In the genomic region with DNA sequence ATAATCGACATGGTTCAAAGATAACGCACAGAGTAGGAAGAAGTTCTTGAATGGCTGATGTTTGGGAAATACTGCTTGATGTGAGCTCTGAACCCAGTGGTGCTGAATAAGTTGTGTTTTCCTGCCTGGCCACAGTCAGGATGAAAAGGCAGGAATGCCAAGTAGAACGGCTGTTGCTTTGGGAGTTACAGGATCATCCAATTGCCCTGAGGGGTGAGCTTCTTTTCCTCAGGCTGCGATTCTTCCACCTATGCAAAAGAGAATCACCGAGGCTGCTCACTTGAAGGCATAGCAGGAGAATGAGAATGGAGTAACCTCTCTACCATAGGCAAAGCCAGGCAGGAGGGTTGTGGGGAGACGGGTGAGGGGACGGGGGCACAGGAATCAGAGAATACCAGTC, we compare ENCODE assay signal across 19 cellular contexts. TPM values are rescaled to one million over a fixed set of nuclear protein-coding genes. Genes with fewer than 3 reads are reported as not detected.
DNase-seq lines count a peak whose midpoint lies in the region; ATAC-seq, FAIRE-seq and TF ChIP-seq lines count a peak whose summit lies in the region.
"Had no signal": no experiment of that assay in that cellular context is flagged by ENCODE, and none has a peak within 500 bp of the region (broad histone marks: within the 10 kb centered on the region; RNA-seq: fewer than 3 reads in every experiment).

No MANE protein-coding gene starts in this region.

- peak overlapping the region; percentile 90 for H3K18ac ChIP-seq in H1 (ENCODE audit: extremely low read depth, low read length)

- peaks cover 8% of the 10 kb centered on the region for H3K4me1 Mint-ChIP-seq in T-helper 1 cell treated with Interleukin-12 subunit alpha and Interleukin-12 subunit beta and Interleukin-4 antibody, amounts not matched to agents 30 μg/mL and 1 μg/mL, for 36 hours (ENCODE audit: low read depth)
- peaks cover 28% of the 10 kb centered on the region for H3K4me1 Mint-ChIP-seq in progenitor cell of endocrine pancreas (ENCODE audit: low read depth)

- no peaks in the 10 kb centered on the region; the same call in 1 of the 2 replicates for H3K23me2 ChIP-seq in H1 (ENCODE audit: low read depth, low read length)

- no peak for TF ChIP-seq POLR2A in H1 (IDR thresholded peaks at IDR 0.05; ENCODE audit: control extremely low read depth in 1 of 2, low read depth in 2 of 2, low read length in 2 of 2)

- H3K9ac ChIP-seq in H1 (replicated peaks in 1 of 4; ENCODE audit: extremely low read depth in 1 of 4, low read depth in 3 of 4, low read length in 3 of 4): no peak overlapping the region

- no peak for FAIRE-seq in H1 (lab: Jason Lieb, UNC)

- no peak for ATAC-seq in HG03025 (IDR thresholded peaks at IDR 0.05; ENCODE audit: low FRiP score, unreplicated experiment)
- ATAC-seq: activated CD8-positive, alpha-beta memory T cell treated with anti-CD3 and anti-CD28 coated beads, Interleukin-2, amount 10 ng/mL, durations not matched to agents 7 days and 5 days; naive thymus-derived CD4-positive, alpha-beta T cell had no signal

- no peaks in the 10 kb centered on the region for H3K9me3 ChIP-seq in H1 (ENCODE audit: insufficient read depth in 2 of 2, low read depth in 1 of 2, low read length in 1 of 2)
- H3K9me3 ChIP-seq: left lung, MG63, testis had no signal

- no peak overlapping the region for H3K56ac ChIP-seq in H1 (replicated peaks; ENCODE audit: insufficient read length, low read depth, low read length)

- no peaks in the 10 kb centered on the region for H3K36me3 Mint-ChIP-seq in T-helper 1 cell treated with Interleukin-12 subunit alpha and Interleukin-12 subunit beta and Interleukin-4 antibody, amounts not matched to agents 30 μg/mL and 1 μg/mL, for 36 hours (ENCODE audit: low read depth)
- no peaks in the 10 kb centered on the region for H3K36me3 Mint-ChIP-seq in progenitor cell of endocrine pancreas (ENCODE audit: insufficient read depth)
- H3K36me3 Mint-ChIP-seq: activated CD8-positive, alpha-beta memory T cell treated with anti-CD3 and anti-CD28 coated beads, Interleukin-2, amount 10 ng/mL, durations not matched to agents 7 days and 5 days; naive thymus-derived CD4-positive, alpha-beta T cell had no signal

- no peak overlapping the region for H2BK15ac ChIP-seq in H1 (ENCODE audit: low read length)

- H2BK5ac ChIP-seq in H1 (ENCODE audit: low read depth, low read length): peak overlapping the region; percentile 55; the same call in 1 of the 2 replicates

- DNase-seq in T-helper 1 cell: no peak
- DNase-seq in NCI-H1694 treated with DMSO at 0.1 percent for 48 hours (lab: John Stamatoyannopoulos, UW): peak; percentile 69
- DNase-seq in H1 (ENCODE audit: low read depth in 1 of 2, low spot score in 2 of 2): no peak
- no peak for DNase-seq in progenitor cell of endocrine pancreas (ENCODE audit: low spot score, unreplicated experiment)
- no peak for DNase-seq in mucosa of gallbladder (ENCODE audit: low spot score)
- no peak for DNase-seq in AG08396 (ENCODE audit: low spot score)
- DNase-seq: activated CD8-positive, alpha-beta memory T cell treated with anti-CD3 and anti-CD28 coated beads, Interleukin-2, amount 10 ng/mL, durations not matched to agents 7 days and 5 days; activated gamma-delta T cell treated with Interleukin-2 at 50 U/mL for 16 hours; brain microvascular endothelial cell; dorsolateral prefrontal cortex; hippocampal formation; left lung; MG63; naive thymus-derived CD4-positive, alpha-beta T cell; NCI-H2227 treated with DMSO at 0.1 percent for 48 hours; SIG-M5; testis had no signal

- H3K36me3 ChIP-seq in H1 (ENCODE audit: control insufficient read depth in 2 of 4, insufficient read depth in 4 of 4, low read length in 3 of 4): no peaks in the 10 kb centered on the region
- H3K36me3 ChIP-seq: brain microvascular endothelial cell, left lung, MG63 had no signal

- H2BK20ac ChIP-seq in H1 (ENCODE audit: low read length): peak overlapping the region; percentile 64; the same call in 1 of the 2 replicates

- H3K27ac Mint-ChIP-seq in T-helper 1 cell treated with Interleukin-12 subunit alpha and Interleukin-12 subunit beta and Interleukin-4 antibody, amounts not matched to agents 30 μg/mL and 1 μg/mL, for 36 hours: peak overlapping the region; percentile 74
- peak overlapping the region; percentile 93 for H3K27ac Mint-ChIP-seq in progenitor cell of endocrine pancreas

- H4K20me1 ChIP-seq in H1 (replicated peaks in 1 of 2; ENCODE audit: control insufficient read depth in 1 of 2, insufficient read depth in 2 of 2, low read length in 2 of 2): no peaks in the 10 kb centered on the region

- peaks cover 5% of the 10 kb centered on the region for H3K27me3 Mint-ChIP-seq in T-helper 1 cell treated with Interleukin-12 subunit alpha and Interleukin-12 subunit beta and Interleukin-4 antibody, amounts not matched to agents 30 μg/mL and 1 μg/mL, for 36 hours (ENCODE audit: low read depth)
- H3K27me3 Mint-ChIP-seq in progenitor cell of endocrine pancreas: peaks cover 11% of the 10 kb centered on the region

- 75% methylated on average over 7 of the region's 7 CpGs; no CpG with 5 or more reads in 1 of the 2 experiments for WGBS in H1 (ENCODE audit: extremely low coverage in 1 of 2, insufficient coverage in 1 of 2, insufficient read length in 1 of 2, insufficient replicate concordance in 2 of 2, low coverage in 1 of 2, low lambda C conversion rate in 2 of 2, missing lambda C conversion rate in 1 of 2), 2 experiments

- no peaks in the 10 kb centered on the region for H3K79me1 ChIP-seq in H1 (ENCODE audit: low read depth, low read length)

- no peaks in the 10 kb centered on the region for H3K9me3 Mint-ChIP-seq in T-helper 1 cell treated with Interleukin-12 subunit alpha and Interleukin-12 subunit beta and Interleukin-4 antibody, amounts not matched to agents 30 μg/mL and 1 μg/mL, for 36 hours
- H3K9me3 Mint-ChIP-seq in progenitor cell of endocrine pancreas (ENCODE audit: low read depth): no peaks in the 10 kb centered on the region

- H2AFZ ChIP-seq in H1 (ENCODE audit: low read length): peak overlapping the region; percentile 71

- H3K79me2 ChIP-seq in H1 (ENCODE audit: control insufficient read depth in 1 of 2, insufficient read depth in 2 of 2, low read length in 2 of 2): no peaks in the 10 kb centered on the region

- POLR2A ChIA-PET in H1 (lab: Charles Lee; ENCODE audit: partially characterized antibody): interaction anchor here (0.6 to 5.1 kb wide), 10 partner anchors 10 to 75 kb away, joined by 3 to 32 read pairs (median 5); no protein-coding TSS in a partner anchor

- no peak for TF ChIP-seq EP300 in H1 (IDR thresholded peaks at IDR 0.05; ENCODE audit: borderline replicate concordance in 1 of 2, low read depth in 2 of 2, low read length in 2 of 2)

- peak overlapping the region in 1 of 2 experiments; percentile 38; a peak in 2 of 4 replicates for H3K4me2 ChIP-seq in H1 (ENCODE audit: insufficient read depth in 1 of 2, low read depth in 2 of 2, low read length in 2 of 2)

- no peak overlapping the region for H3K4me3 Mint-ChIP-seq in T-helper 1 cell treated with Interleukin-12 subunit alpha and Interleukin-12 subunit beta and Interleukin-4 antibody, amounts not matched to agents 30 μg/mL and 1 μg/mL, for 36 hours
- H3K4me3 Mint-ChIP-seq in progenitor cell of endocrine pancreas (ENCODE audit: low read depth): no peak overlapping the region
- H3K4me3 Mint-ChIP-seq: activated CD8-positive, alpha-beta memory T cell treated with anti-CD3 and anti-CD28 coated beads, Interleukin-2, amount 10 ng/mL, durations not matched to agents 7 days and 5 days had no signal

- no peak overlapping the region for H3K14ac ChIP-seq in H1 (ENCODE audit: insufficient read length)

- H3K23ac ChIP-seq in H1 (ENCODE audit: insufficient read length): no peak overlapping the region

- no peak for TF ChIP-seq RAD21 in H1 (IDR thresholded peaks at IDR 0.05 in 1 of 2, conservative IDR thresholded peaks at IDR 0.05 in 1 of 2; ENCODE audit: low read depth in 2 of 2, low read length in 2 of 2)

- H2BK120ac ChIP-seq in H1 (replicated peaks; ENCODE audit: low read depth, low read length): no peak overlapping the region

- CTCF ChIA-PET in H1 (lab: Charles Lee; ENCODE audit: partially characterized antibody): interaction anchor here (1.0 to 8.4 kb wide), 4 partner anchors 19 to 100 kb away, joined by 3 to 70 read pairs (median 3); no protein-coding TSS in a partner anchor

- no peak overlapping the region for H3K4me3 ChIP-seq in H1 (ENCODE audit: extremely low read depth in 1 of 4, insufficient read depth in 2 of 4, low read depth in 3 of 4, low read length in 4 of 4)
- H3K4me3 ChIP-seq: dorsolateral prefrontal cortex, left lung, MG63, testis had no signal

- no peaks in the 10 kb centered on the region; a peak in 1 of 7 replicates for H3K27me3 ChIP-seq in H1 (replicated peaks in 1 of 4; ENCODE audit: control insufficient read depth in 3 of 4, extremely low read depth in 1 of 4, insufficient read depth in 3 of 4, low read length in 3 of 4)
- H3K27me3 ChIP-seq: brain microvascular endothelial cell, dorsolateral prefrontal cortex, left lung, MG63, testis had no signal

- no peak overlapping the region for H3K4ac ChIP-seq in H1 (replicated peaks; ENCODE audit: insufficient read length, low read depth, low read length)

- peak overlapping the region; percentile 36 for H4K91ac ChIP-seq in H1 (replicated peaks; ENCODE audit: insufficient read length, low read length)

- H3K27ac ChIP-seq in H1 (ENCODE audit: low read depth, low read length): no peak overlapping the region
- H3K27ac ChIP-seq: brain microvascular endothelial cell, dorsolateral prefrontal cortex, left lung, testis had no signal

- no peak overlapping the region for H2AK5ac ChIP-seq in H1 (ENCODE audit: low read depth, low read length)

- H2BK12ac ChIP-seq in H1 (ENCODE audit: low read depth, low read length): peak overlapping the region; percentile 64; the same call in 1 of the 2 replicates

- peaks cover 10 to 17% (median 14%) of the 10 kb centered on the region in 4 experiments for H3K4me1 ChIP-seq in H1 (replicated peaks in 1 of 4; ENCODE audit: control insufficient read depth in 3 of 4, insufficient read depth in 4 of 4, low read length in 3 of 4)
- H3K4me1 ChIP-seq: testis had no signal

- no peak overlapping the region for H4K8ac ChIP-seq in H1 (ENCODE audit: extremely low read depth, insufficient read depth, low read length)

- no peak overlapping the region for H4K5ac ChIP-seq in H1 (ENCODE audit: insufficient read length, low read depth, low read length)

- TF ChIP-seq CTCF in H1 (IDR thresholded peaks at IDR 0.05; ENCODE audit: control extremely low read depth in 1 of 3, insufficient read depth in 1 of 3, low read depth in 1 of 3, low read length in 3 of 3) (no peak), progenitor cell of endocrine pancreas (IDR thresholded peaks at IDR 0.05; ENCODE audit: unreplicated experiment) (no peak)

RNA-seq across cellular contexts. Expression of a gene that starts 14.4 kb away (rescaled TPM):
- 322 and 326 TPM in 2 replicates for total RNA-seq in H1 (2021; fragmentation: NEBNext Ultra II Directional; extraction: Animal tissue kit (Norgen Biotek cat#: 25700))
- polyA plus RNA-seq in H1 (2011; rRNA removed): 782 and 980 TPM in 2 replicates
- polyA plus RNA-seq in H1 (2011; cell fraction: cytosol; rRNA removed): 607 TPM
- polyA plus RNA-seq in H1 (2011; cell fraction: nucleus; rRNA removed): 562 TPM
- 269 to 492 TPM (median 434 TPM) in 4 replicates for polyA plus RNA-seq in H1 (2012, experiment 1 of 2)
- 469 TPM for polyA plus RNA-seq in H1 (2012, experiment 2 of 2)
- 853 TPM for polyA plus RNA-seq in H1 (2013, experiment 1 of 2)
- polyA plus RNA-seq in H1 (2013, experiment 2 of 2): 787 TPM
- 98.8 and 122 TPM in 2 replicates for polyA minus RNA-seq in H1 (2011; rRNA and poly(A)+ RNA removed)
- 242 TPM for polyA minus RNA-seq in H1 (2011; cell fraction: cytosol; rRNA and poly(A)+ RNA removed)
- polyA minus RNA-seq in H1 (2011; cell fraction: nucleus; rRNA and poly(A)+ RNA removed): 141 TPM
- total RNA-seq in progenitor cell of endocrine pancreas (249 and 274 TPM in 2 replicates), mucosa of gallbladder (27.7 TPM)
